In genomic region chr22:39306456-39307361, GRCh38 we compare ENCODE assay signal across 8 cellular contexts. TPM values are rescaled to one million over a fixed set of nuclear protein-coding genes. Genes with fewer than 3 reads are reported as not detected.
A peak's percentile ranks its signal among the peaks of the same experiment; 100 is the strongest.
DNase-seq lines count a peak whose midpoint lies in the region; ATAC-seq lines count a peak whose summit lies in the region.

No MANE protein-coding gene starts in this region.

- peaks cover 5% of the 10 kb centered on the region for H3K4me1 ChIP-seq in right cardiac atrium (ENCODE audit: control insufficient read depth, insufficient read depth, low read length)

- H3K27ac Mint-ChIP-seq in activated T-helper 17 cell treated with anti-CD3 and anti-CD28 coated beads, Interleukin-2, amount 50 U/mL, for 72 hours = no peak overlapping the region

- H3K9me3 ChIP-seq in right cardiac atrium (ENCODE audit: control insufficient read depth, low read length) = no peaks in the 10 kb centered on the region

- no peak overlapping the region for H3K4me3 Mint-ChIP-seq in activated T-helper 17 cell treated with anti-CD3 and anti-CD28 coated beads, Interleukin-2, amount 50 U/mL, for 72 hours

- no peaks in the 10 kb centered on the region for H3K27me3 Mint-ChIP-seq in activated T-helper 17 cell treated with anti-CD3 and anti-CD28 coated beads, Interleukin-2, amount 50 U/mL, for 72 hours

- H3K36me3 Mint-ChIP-seq in activated T-helper 17 cell treated with anti-CD3 and anti-CD28 coated beads, Interleukin-2, amount 50 U/mL, for 72 hours (ENCODE audit: low read depth) = peaks cover 10% of the 10 kb centered on the region

- ATAC-seq in activated T-helper 17 cell treated with anti-CD3 and anti-CD28 coated beads, Interleukin-2, amount 50 U/mL, for 72 hours (replicated peaks) = peak; percentile 61
- ATAC-seq in right cardiac atrium (no peak), HG03354 (IDR thresholded peaks at IDR 0.05; ENCODE audit: poor library complexity, severe bottlenecking, unreplicated experiment) (no peak)

- H3K4me1 Mint-ChIP-seq in activated T-helper 17 cell treated with anti-CD3 and anti-CD28 coated beads, Interleukin-2, amount 50 U/mL, for 72 hours = no peaks in the 10 kb centered on the region

- no peaks in the 10 kb centered on the region for H3K9me3 Mint-ChIP-seq in activated T-helper 17 cell treated with anti-CD3 and anti-CD28 coated beads, Interleukin-2, amount 50 U/mL, for 72 hours

- DNase-seq in ELF-1 (ENCODE audit: low read depth, low spot score) (peak; percentile 66), NCI-H1694 treated with DMSO at 0.1 percent for 48 hours (lab: John Stamatoyannopoulos, UW) (peak; percentile 19), right cardiac atrium (peak in 2 of 3 donors; percentile 75 to 79), D341Med (ENCODE audit: low spot score) (no peak), NCI-H1092 (lab: John Stamatoyannopoulos, UW) (no peak)
- peak; percentile 14 for DNase-seq in stimulated activated naive CD4-positive, alpha-beta T cell treated with Interleukin-2 at 50 U/mL for 16 hours (lab: John Stamatoyannopoulos, UW)

- H3K4me3 ChIP-seq in right cardiac atrium (ENCODE audit: low read length) = no peak overlapping the region

- intact Hi-C loops in right cardiac atrium (cut with DNase I) = loop anchor here in 1 of 4 donors (5.0 kb wide), 1 partner anchor 59 kb away; no protein-coding TSS in a partner anchor

- H3K27ac ChIP-seq in right cardiac atrium (ENCODE audit: low read length) = no peak overlapping the region

- WGBS in right cardiac atrium = 64% methylated on average over 14 of the region's 14 CpGs

- no peaks in the 10 kb centered on the region for H3K27me3 ChIP-seq in right cardiac atrium (ENCODE audit: control insufficient read depth, insufficient read depth)

RNA-seq across cellular contexts. Expression of gene RPL3, which starts 12.7 kb away (rescaled TPM):
- total RNA-seq in activated T-helper 17 cell treated with anti-CD3 and anti-CD28 coated beads, Interleukin-2, amount 50 U/mL, for 72 hours = 1,000 to 10,000 TPM; 2,256 to 2,974 TPM
- 1,000 to 10,000 TPM in 2 of 4 donors, 100 to 1,000 TPM in 2; 948 to 1,416 (median 984) TPM for total RNA-seq in right cardiac atrium
- polyA plus RNA-seq in right cardiac atrium = 1,325 TPM

RNA-seq across cellular contexts. Expression of gene SYNGR1, which starts 43.1 kb away (rescaled TPM):
- total RNA-seq in activated T-helper 17 cell treated with anti-CD3 and anti-CD28 coated beads, Interleukin-2, amount 50 U/mL, for 72 hours = not detected
- total RNA-seq in right cardiac atrium = 10 to 100 TPM; 66.4 to 82.0 (median 70.5) TPM
- 101 TPM for polyA plus RNA-seq in right cardiac atrium

Comparison
In these comparisons a context has a peak if more than half of its experiments do, and no peak if none do; other contexts are left out.
1. DNase-seq: peak in ELF-1 (single experiment), NCI-H1694 treated with DMSO at 0.1 percent for 48 hours (single experiment), right cardiac atrium (2 of 3) and stimulated activated naive CD4-positive, alpha-beta T cell treated with Interleukin-2 at 50 U/mL for 16 hours (single experiment); none in D341Med (single experiment) and NCI-H1092 (single experiment).
2. RNA of gene SYNGR1, which starts 43.1 kb away (total RNA-seq): 66.4 to 82.0 TPM in right cardiac atrium; not detected in activated T-helper 17 cell treated with anti-CD3 and anti-CD28 coated beads, Interleukin-2, amount 50 U/mL, for 72 hours; every median in the first group is over 10 times any median in the second.